ENCODE assay signal across 8 cellular contexts in the genomic region with DNA sequence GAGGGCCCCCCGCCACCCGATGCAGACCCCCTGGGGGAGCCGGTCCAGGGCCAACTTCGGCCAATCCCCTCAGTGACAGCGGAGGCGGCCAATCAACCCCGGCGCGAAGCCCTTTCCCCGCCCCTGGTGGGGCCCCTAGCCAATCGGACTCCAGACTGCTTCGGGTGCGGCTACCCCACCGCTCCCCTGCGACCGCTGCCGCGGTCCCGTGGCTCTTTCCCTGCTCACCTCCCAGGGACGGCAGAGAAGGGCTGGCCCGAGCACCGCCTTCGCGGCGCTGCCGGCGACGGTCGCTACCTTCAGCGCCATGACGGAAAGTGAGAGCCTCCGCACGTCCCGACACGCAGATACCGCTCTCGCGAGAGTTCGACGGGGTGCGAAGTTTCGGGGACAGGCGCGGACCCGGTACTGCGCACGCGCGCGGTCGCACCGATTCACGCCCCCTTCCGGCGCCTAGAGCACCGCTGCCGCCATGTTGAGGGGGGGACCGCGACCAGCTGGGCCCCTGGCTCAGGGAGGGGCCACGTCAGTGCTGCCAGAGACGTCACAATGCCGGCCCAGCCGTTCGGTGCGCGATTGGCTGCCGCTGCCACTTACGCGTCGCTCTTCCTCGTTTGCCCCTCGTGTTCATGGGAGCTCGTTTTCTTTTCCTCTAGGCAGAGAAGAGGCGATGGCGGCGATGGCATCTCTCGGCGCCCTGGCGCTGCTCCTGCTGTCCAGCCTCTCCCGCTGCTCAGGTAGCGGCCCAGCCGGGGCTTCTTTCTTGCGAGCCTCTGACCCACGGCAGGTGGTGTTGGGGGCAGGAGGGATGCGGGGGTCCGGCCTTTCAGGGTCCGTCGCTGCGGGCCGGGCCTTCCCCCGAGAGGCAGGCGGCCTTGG. TPM values are rescaled to one million over a fixed set of nuclear protein-coding genes. Genes with fewer than 3 reads are reported as not detected.
DNase-seq lines count a peak whose midpoint lies in the region; ATAC-seq, FAIRE-seq and TF ChIP-seq lines count a peak whose summit lies in the region.

A gene (minus strand): TSS at position 358 of the 879 bp plus-strand sequence. CDS start 49 bp downstream, at position 309.
A gene (plus strand): TSS at position 651 of the 879 bp plus-strand sequence. CDS start 20 bp downstream, at position 671.

- no peaks in the 10 kb centered on the region for H3K36me3 ChIP-seq in kidney (ENCODE audit: control insufficient read depth in 1 of 2, insufficient read depth in 2 of 2, low read length in 2 of 2)

- TF ChIP-seq POLR2A in GM19099 (IDR thresholded peaks at IDR 0.05; ENCODE audit: extremely low read depth, insufficient read length, low read depth), result peak; percentile 75

- intact Hi-C loops in kidney (cut with DNase I), result no loop called here

- DNase-seq in AG20443 (ENCODE audit: low spot score), result peak; percentile 98
- DNase-seq in NCI-H510A (lab: John Stamatoyannopoulos, UW), result peak; percentile 89
- peak; percentile 84 to 87 for DNase-seq in activated CD4-positive, alpha-beta T cell treated with anti-CD3 and anti-CD28 coated beads for 24 hours (ENCODE audit: low read depth in 2 of 2)
- DNase-seq in chondrocyte (ENCODE audit: low spot score), result no peak
- peak; percentile 98 for DNase-seq in kidney
- peak; percentile 93 for DNase-seq in stimulated activated CD4-positive, alpha-beta T cell treated with anti-CD3 and anti-CD28 coated beads, Interleukin-15, amount 100 ng/mL, for 24 hours

- peak within 1 kb of the TSS; percentile 55 to 87 for H3K9ac ChIP-seq in kidney (ENCODE audit: low read length in 2 of 2)

- H3K27me3 Mint-ChIP-seq in chondrocyte (ENCODE audit: low read depth), result no peaks in the 10 kb centered on the region

- no peaks in the 10 kb centered on the region for H3K36me3 Mint-ChIP-seq in chondrocyte (ENCODE audit: low read depth)

- H3K27ac Mint-ChIP-seq in chondrocyte (ENCODE audit: unreplicated experiment), result peak within 1 kb of the TSS; percentile 91

- peaks cover 7% of the 10 kb centered on the region for H3K9me3 Mint-ChIP-seq in chondrocyte (ENCODE audit: low read depth)

- peak; percentile 95 for FAIRE-seq in kidney (lab: Jason Lieb, UNC)

- TF ChIP-seq CTCF in chondrocyte (IDR thresholded peaks at IDR 0.05), result peak; percentile 42
- no peak for TF ChIP-seq CTCF in kidney (IDR thresholded peaks at IDR 0.05; ENCODE audit: borderline replicate concordance, extremely low read depth, insufficient read depth)

- H3K4me3 Mint-ChIP-seq in chondrocyte (ENCODE audit: unreplicated experiment), result peak within 1 kb of the TSS; percentile 95

- H3K4me1 ChIP-seq in kidney (ENCODE audit: control insufficient read depth in 1 of 2, insufficient read depth in 1 of 2, low read depth in 1 of 2, low read length in 2 of 2), result peaks cover 0 to 18% of the 10 kb centered on the region in 2 donors

- H3K27ac ChIP-seq in kidney (ENCODE audit: low read depth in 2 of 2, low read length in 2 of 2), result peak within 1 kb of the TSS; percentile 88 to 91

- H3K4me1 Mint-ChIP-seq in chondrocyte (ENCODE audit: low read depth), result peaks cover 17% of the 10 kb centered on the region

- peak; percentile 94 for ATAC-seq in HG03432 (IDR thresholded peaks at IDR 0.05; ENCODE audit: unreplicated experiment)

- peak within 1 kb of the TSS; percentile 75 to 79 for H3K4me3 ChIP-seq in kidney (ENCODE audit: low read length in 2 of 2)

- no peaks in the 10 kb centered on the region for H3K9me3 ChIP-seq in kidney (ENCODE audit: control insufficient read depth in 1 of 2, low read length in 2 of 2)

RNA-seq across cellular contexts. Expression of the first gene that starts in this region (rescaled TPM):
- total RNA-seq in chondrocyte (42.8 to 49.6 TPM (median 46.9 TPM) in 3 replicates), kidney (62.1 TPM)
- 100 TPM for polyA plus RNA-seq in kidney (ENCODE audit: insufficient read depth, low read depth, low replicate concordance)

RNA-seq across cellular contexts. Expression of the second gene that starts in this region (rescaled TPM):
- total RNA-seq in chondrocyte (245 to 356 TPM (median 257 TPM) in 3 replicates), kidney (226 TPM)
- polyA plus RNA-seq in kidney (ENCODE audit: insufficient read depth, low read depth, low replicate concordance), result 473 TPM
